Comparison of ENCODE assay signal across 9 cellular contexts in genomic region chr1:26965628-26966027, GRCh38. TPM values are rescaled to one million over a fixed set of nuclear protein-coding genes. Genes with fewer than 3 reads are reported as not detected.
"Had no signal": no experiment of that assay in that cellular context is flagged by ENCODE, and none has a peak within 500 bp of the region (broad histone marks: within the 10 kb centered on the region; RNA-seq: fewer than 3 reads in every experiment).

No MANE protein-coding gene starts in this region.

- FAIRE-seq: HTR-8/SVneo, K562 had no signal

- ATAC-seq: HCT116 had no signal

- H3K4me3 ChIP-seq: GM23248, HAP-1, K562 had no signal

- H3K9me3 ChIP-seq: HAP-1 had no signal

- H3K4me1 ChIP-seq: HAP-1 had no signal

- DNase-seq: GM23248, GOT3, H7, KG1 had no signal

- H2AFZ ChIP-seq: GM23248 had no signal

- H3K9ac ChIP-seq: GM23248 had no signal

- H3K36me3 ChIP-seq: HAP-1 had no signal

- H3K27ac ChIP-seq: GM23248 had no signal

RNA-seq across cellular contexts. Expression of gene KDF1, which starts 5.4 kb away (rescaled TPM):
- total RNA-seq: GM23248, H4 had no signal
- polyA plus RNA-seq: GM23248 had no signal

RNA-seq across cellular contexts. Expression of gene NR0B2, which starts 51.9 kb away (rescaled TPM):
- total RNA-seq: GM23248, H4, H7, K562 had no signal
- polyA plus RNA-seq: GM23248, K562 had no signal
